Comparison of ENCODE assay signal across 15 cellular contexts in genomic region chrX:141002568-141002967, GRCh38. TPM values are rescaled to one million over a fixed set of nuclear protein-coding genes. Genes with fewer than 3 reads are reported as not detected.
DNase-seq lines count a peak whose midpoint lies in the region; ATAC-seq and TF ChIP-seq lines count a peak whose summit lies in the region.
"Not testable (repeated sequence)": the region's sequence is repeated elsewhere in the genome, so short reads cannot be mapped to it uniquely, and the experiment has no call there.
"Had no signal": no experiment of that assay in that cellular context is flagged by ENCODE, and none has a peak within 500 bp of the region (broad histone marks: within the 10 kb centered on the region; RNA-seq: fewer than 3 reads in every experiment).

SPANXB1 (plus strand) TSS chrX:141002594; CDS start chrX:141002694, 100 bp downstream.

- H2BK15ac ChIP-seq in IMR-90 (ENCODE audit: low read depth, low read length), result not testable (repeated sequence)

- not testable (repeated sequence) for H3K27me3 ChIP-seq in IMR-90 (ENCODE audit: control insufficient read depth, insufficient read depth, low read length); endodermal cell (ENCODE audit: control insufficient read depth, insufficient read depth, low read length, poor library complexity, severe bottlenecking); spleen (replicated peaks in 1 of 7)

- H3K23ac ChIP-seq in IMR-90 (ENCODE audit: low read depth, low read length), result not testable (repeated sequence)

- not testable (repeated sequence) for H3K27ac ChIP-seq in IMR-90 (ENCODE audit: insufficient read depth, low read length); endodermal cell (ENCODE audit: low read depth, low read length); spleen

- not testable (repeated sequence) for H3K9me1 ChIP-seq in IMR-90 (ENCODE audit: insufficient read depth, low read length)

- H3K27ac Mint-ChIP-seq in endodermal cell; osteocyte (ENCODE audit: unreplicated experiment): not testable (repeated sequence)

- H3K4me1 ChIP-seq in IMR-90 (ENCODE audit: control insufficient read depth, insufficient read depth, low read length); endodermal cell (ENCODE audit: control insufficient read depth, insufficient read depth, low read length); spleen: not testable (repeated sequence)

- H3K79me1 ChIP-seq in IMR-90 (ENCODE audit: low read depth in 1 of 2, low read length in 2 of 2), result not testable (repeated sequence)

- not testable (repeated sequence) for H4K91ac ChIP-seq in IMR-90 (ENCODE audit: insufficient read depth, low read depth, low read length)

- ATAC-seq in IMR-90 (ENCODE audit: low read depth); left lobe of liver: not testable (repeated sequence)

- not testable (repeated sequence) for H4K20me1 ChIP-seq in IMR-90 (ENCODE audit: insufficient read depth, low read length)

- not testable (repeated sequence) for H3K14ac ChIP-seq in IMR-90 (replicated peaks; ENCODE audit: low read depth, low read length)

- not testable (repeated sequence) for H2AK5ac ChIP-seq in IMR-90 (ENCODE audit: low read depth, low read length)

- TF ChIP-seq CTCF in IMR-90 (conservative IDR thresholded peaks at IDR 0.05; ENCODE audit: low read depth, low read length); endodermal cell (conservative IDR thresholded peaks at IDR 0.05); osteocyte (IDR thresholded peaks at IDR 0.05); spleen (IDR thresholded peaks at IDR 0.05 in 8 of 11, conservative IDR thresholded peaks at IDR 0.05 in 3 of 11): not testable (repeated sequence)

- not testable (repeated sequence) for H3K9me3 ChIP-seq in IMR-90 (ENCODE audit: control insufficient read depth, insufficient read depth, low read length); endodermal cell (ENCODE audit: control insufficient read depth, low read length); spleen

- in situ Hi-C loops in IMR-90 (cut with MboI; ENCODE audit: low sequenced_read_pairs), result not testable (repeated sequence)

- H3K27me3 Mint-ChIP-seq in endodermal cell (ENCODE audit: insufficient read depth); osteocyte (ENCODE audit: unreplicated experiment): not testable (repeated sequence)

- H3K4ac ChIP-seq in IMR-90 (ENCODE audit: low read depth, low read length), result not testable (repeated sequence)

- TF ChIP-seq RAD21 in IMR-90 (IDR thresholded peaks at IDR 0.05; ENCODE audit: low read length), result not testable (repeated sequence)

- H4K5ac ChIP-seq in IMR-90 (ENCODE audit: low read depth, low read length), result not testable (repeated sequence)

- POLR2A ChIA-PET in IMR-90 (lab: Charles Lee; ENCODE audit: unreplicated experiment), result not testable (repeated sequence)

- 68% methylated on average over 6 of the region's 13 CpGs; no CpG with 5 or more reads in 1 of the 2 experiments for WGBS in IMR-90 (ENCODE audit: extremely low coverage in 2 of 2, insufficient read length in 1 of 2), 2 experiments
- WGBS in endodermal cell (ENCODE audit: insufficient coverage in 1 of 2, insufficient read length in 1 of 2), 2 experiments, result 95 to 100% methylated on average over 1 to 13 of the region's 13 CpGs
- WGBS in spleen, 5 donors, result 83 to 95% (median 93%) methylated on average over 13 of the region's 13 CpGs

- not testable (repeated sequence) for H2BK5ac ChIP-seq in IMR-90 (ENCODE audit: low read depth, low read length, poor library complexity, severe bottlenecking)

- not testable (repeated sequence) for H3K56ac ChIP-seq in IMR-90 (ENCODE audit: extremely low read depth, insufficient read depth, low read length)

- H3K18ac ChIP-seq in IMR-90 (ENCODE audit: low read depth, low read length), result not testable (repeated sequence)

- not testable (repeated sequence) for H3K4me3 Mint-ChIP-seq in endodermal cell; osteocyte (ENCODE audit: unreplicated experiment)

- not testable (repeated sequence) for H2BK20ac ChIP-seq in IMR-90 (ENCODE audit: low read depth, low read length)

- H3K36me3 ChIP-seq in IMR-90 (ENCODE audit: control insufficient read depth, insufficient read depth, low read length); endodermal cell (ENCODE audit: control insufficient read depth, insufficient read depth, low read length); spleen: not testable (repeated sequence)

- not testable (repeated sequence) for H3K4me2 ChIP-seq in IMR-90 (ENCODE audit: low read depth, low read length)

- CTCF ChIA-PET in IMR-90 (lab: Yijun Ruan, JAX), result not testable (repeated sequence)

- dilution Hi-C loops in IMR-90 (cut with HindIII; ENCODE audit: low sequenced_read_pairs, unreplicated experiment), result not testable (repeated sequence)

- H3K4me1 Mint-ChIP-seq in endodermal cell; osteocyte (ENCODE audit: unreplicated experiment): not testable (repeated sequence)

- H2AFZ ChIP-seq in IMR-90 (replicated peaks; ENCODE audit: low read length, poor library complexity), result not testable (repeated sequence)

- peaks cover 19% of the 10 kb centered on the region for H3K9me3 Mint-ChIP-seq in endodermal cell
- peaks cover 14% of the 10 kb centered on the region for H3K9me3 Mint-ChIP-seq in osteocyte (ENCODE audit: unreplicated experiment)

- BruUV-seq in IMR-90 (replicated peaks; lab: Mats Ljungman, UMichigan), result not testable (repeated sequence)

- H3K9ac ChIP-seq in IMR-90 (ENCODE audit: low read depth, low read length); endodermal cell (ENCODE audit: extremely low read depth, low read length, poor library complexity, severe bottlenecking): not testable (repeated sequence)

- not testable (repeated sequence) for H4K8ac ChIP-seq in IMR-90 (ENCODE audit: low read depth in 2 of 2, low read length in 2 of 2)

- DNase-seq in A172 (ENCODE audit: low spot score) (peak; percentile 9), AG20443 (ENCODE audit: low spot score) (peak; percentile 3), SW480 (ENCODE audit: low spot score) (peak; percentile 6), endodermal cell (peak; percentile 41), left lobe of liver (ENCODE audit: low spot score) (peak; percentile 41), osteocyte (ENCODE audit: extremely low spot score, unreplicated experiment) (peak; percentile 84), spleen (peak; percentile 66)
- DNase-seq in IMR-90, result not testable (repeated sequence)

- TF ChIP-seq POLR2A in IMR-90 (IDR thresholded peaks at IDR 0.05; ENCODE audit: low read depth, low read length); spleen (IDR thresholded peaks at IDR 0.05): not testable (repeated sequence)

- intact Hi-C loops in IMR-90 (cut with micrococcal nuclease); spleen (cut with DNase I; ENCODE audit: low total_unique reads): not testable (repeated sequence)

- H2AK9ac ChIP-seq in IMR-90 (replicated peaks; ENCODE audit: low read depth, low read length, poor library complexity), result peak within 1 kb of the TSS; percentile 70

- not testable (repeated sequence) for H3K4me3 ChIP-seq in IMR-90 (ENCODE audit: insufficient read depth, low read depth, low read length); endodermal cell (ENCODE audit: low read length); spleen

- H2BK120ac ChIP-seq in IMR-90 (ENCODE audit: low read depth, low read length), result not testable (repeated sequence)

- H3K36me3 Mint-ChIP-seq in endodermal cell (ENCODE audit: low read depth); osteocyte (ENCODE audit: unreplicated experiment): not testable (repeated sequence)

RNA-seq across cellular contexts. Expression of gene SPANXB1, which starts in this region (rescaled TPM):
- total RNA-seq in A172 (2014; rRNA removed; shearing (Covaris generic)), result 5.3 and 5.5 TPM in 2 replicates
- total RNA-seq in IMR-90 (2012; rRNA removed) (not detected in 2 replicates), endodermal cell (not detected), left lobe of liver (not detected), osteocyte (not detected in 2 replicates), spleen (not detected)
- polyA plus RNA-seq in IMR-90 (2012; rRNA removed) (not detected in 2 replicates), spleen (not detected)
- polyA plus RNA-seq in IMR-90 (2012; cell fraction: cytosol; rRNA removed), result not detected in 2 replicates
- not detected in 2 replicates for polyA plus RNA-seq in IMR-90 (2012; cell fraction: nucleus; rRNA removed; ENCODE audit: low replicate concordance)
- not detected for polyA plus RNA-seq in endodermal cell (2013, experiment 1 of 2)
- not detected for polyA plus RNA-seq in endodermal cell (2013, experiment 2 of 2)
- total RNA-seq: A673; CD4-positive, alpha-beta memory T cell; GM12878; H7 had no signal
- polyA plus RNA-seq: AG04450; CD14-positive monocyte; CD4-positive, alpha-beta memory T cell; IgD-negative memory B cell had no signal

Comparison
In these comparisons a context has a peak if more than half of its experiments do, and no peak if none do; other contexts are left out.
1. Peak in DNase-seq in endodermal cell; RNA of the gene not detected or under 1 TPM.
2. Peak in DNase-seq in left lobe of liver; RNA of the gene not detected or under 1 TPM.
3. Peak in DNase-seq in osteocyte; RNA of the gene not detected or under 1 TPM.
4. Peak in DNase-seq in spleen; RNA of the gene not detected or under 1 TPM.